16 cellular contexts compared by ENCODE assay signal in the genomic region with DNA sequence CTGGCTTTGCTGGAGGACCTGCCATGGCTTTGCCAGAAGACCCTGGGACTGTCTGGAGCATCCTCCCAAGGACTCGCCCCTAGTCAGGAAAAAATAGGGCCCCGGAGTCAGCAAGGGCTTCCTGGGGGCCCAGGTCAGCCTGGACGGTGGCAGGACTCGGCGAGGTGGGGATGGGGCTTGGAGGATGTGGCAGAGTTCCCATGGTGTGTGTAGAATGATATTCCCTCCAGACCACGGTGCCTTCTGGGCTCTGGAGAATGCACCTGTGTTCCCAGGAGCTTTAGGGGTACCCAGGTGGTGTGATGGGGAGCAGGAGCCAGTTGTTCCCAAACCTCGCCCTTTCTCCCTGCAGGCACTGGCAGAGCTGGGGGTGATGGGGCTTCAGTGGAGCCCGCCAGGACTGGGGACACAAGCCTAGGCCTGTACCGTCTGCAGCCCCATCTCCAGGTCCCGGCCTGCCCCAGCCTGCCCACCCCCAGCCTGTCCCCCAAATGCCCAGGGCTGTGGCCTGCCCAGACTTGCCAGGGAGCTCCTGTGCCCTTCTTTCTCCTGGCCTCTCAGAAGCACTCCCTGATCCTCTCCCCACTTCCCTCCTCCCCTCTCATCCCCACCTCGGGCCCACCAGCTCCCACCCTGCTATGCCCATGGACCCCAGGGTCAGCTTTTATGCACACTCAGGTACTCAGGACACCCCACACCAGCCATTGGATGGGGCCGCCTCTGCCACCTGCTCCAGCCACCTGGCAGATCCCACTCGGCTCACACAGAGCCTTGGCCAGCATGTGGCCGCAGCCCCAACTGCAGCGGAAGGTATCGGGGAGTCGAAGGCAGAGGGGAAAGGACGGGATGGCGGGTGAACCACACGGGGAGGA.
DNase-seq lines count a peak whose midpoint lies in the region; ATAC-seq and TF ChIP-seq lines count a peak whose summit lies in the region.
"Had no signal": no experiment of that assay in that cellular context is flagged by ENCODE, and none has a peak within 500 bp of the region (broad histone marks: within the 10 kb centered on the region; RNA-seq: fewer than 3 reads in every experiment).

No MANE protein-coding gene starts in this region.

- TF ChIP-seq CTCF in activated B cell treated with CpG ODN at 0.5 μM for 24 hours (IDR thresholded peaks at IDR 0.05): no peak

- no peaks in the 10 kb centered on the region for H3K27me3 ChIP-seq in right cardiac atrium (ENCODE audit: control insufficient read depth, insufficient read depth)

- H3K4me1 ChIP-seq in right cardiac atrium (ENCODE audit: control insufficient read depth, insufficient read depth, low read length): peaks cover 7% of the 10 kb centered on the region

- DNase-seq in activated CD4-positive, alpha-beta T cell treated with anti-CD3 and anti-CD28 coated beads for 36 hours: peak; percentile 2
- DNase-seq in activated CD4-positive, alpha-beta T cell treated with anti-CD3 and anti-CD28 coated beads for 1 hour: no peak
- DNase-seq in activated B cell treated with CpG ODN at 0.5 μM for 24 hours (peak; percentile 9), right cardiac atrium (peak; percentile 13 to 37 (median 36)), sciatic nerve (ENCODE audit: low spot score) (peak; percentile 57), DMS114 treated with DMSO at 0.1 percent for 48 hours (lab: John Stamatoyannopoulos, UW; ENCODE audit: unreplicated experiment) (no peak)
- DNase-seq: effector CD8-positive, alpha-beta T cell; foreskin melanocyte; IMR-90; NCI-H1417 had no signal

- 93% methylated on average over 20 of the region's 20 CpGs for WGBS in right cardiac atrium

- H3K27me3 Mint-ChIP-seq in activated CD4-positive, alpha-beta T cell treated with anti-CD3 and anti-CD28 coated beads for 36 hours: no peaks in the 10 kb centered on the region
- H3K27me3 Mint-ChIP-seq in activated B cell treated with CpG ODN at 0.5 μM for 24 hours: no peaks in the 10 kb centered on the region
- H3K27me3 Mint-ChIP-seq: activated CD8-positive, alpha-beta memory T cell treated with anti-CD3 and anti-CD28 coated beads, Interleukin-2, amount 10 ng/mL, durations not matched to agents 7 days and 5 days; naive thymus-derived CD8-positive, alpha-beta T cell had no signal

- CTCF ChIA-PET in activated CD4-positive, alpha-beta T cell treated with anti-CD3 and anti-CD28 coated beads for 36 hours (lab: Charles Lee): interaction anchor here (0.7 kb wide), 1 partner anchor 247 kb away, joined by 3 read pairs; no protein-coding TSS in a partner anchor
- CTCF ChIA-PET in activated B cell treated with CpG ODN at 0.5 μM for 24 hours (lab: Charles Lee): no interaction called here

- no peaks in the 10 kb centered on the region for H3K36me3 Mint-ChIP-seq in activated CD4-positive, alpha-beta T cell treated with anti-CD3 and anti-CD28 coated beads for 36 hours (ENCODE audit: low read depth)
- H3K36me3 Mint-ChIP-seq in activated B cell treated with CpG ODN at 0.5 μM for 24 hours (ENCODE audit: low read depth): peaks cover 15% of the 10 kb centered on the region
- H3K36me3 Mint-ChIP-seq: activated CD8-positive, alpha-beta memory T cell treated with anti-CD3 and anti-CD28 coated beads, Interleukin-2, amount 10 ng/mL, durations not matched to agents 7 days and 5 days had no signal

- H3K4me3 Mint-ChIP-seq in activated CD4-positive, alpha-beta T cell treated with anti-CD3 and anti-CD28 coated beads for 36 hours: no peak overlapping the region
- no peak overlapping the region for H3K4me3 Mint-ChIP-seq in activated B cell treated with CpG ODN at 0.5 μM for 24 hours
- H3K4me3 Mint-ChIP-seq: activated CD8-positive, alpha-beta memory T cell treated with anti-CD3 and anti-CD28 coated beads, Interleukin-2, amount 10 ng/mL, durations not matched to agents 7 days and 5 days; naive thymus-derived CD8-positive, alpha-beta T cell had no signal

- H3K4me1 Mint-ChIP-seq in activated CD4-positive, alpha-beta T cell treated with anti-CD3 and anti-CD28 coated beads for 36 hours: peaks cover 4% of the 10 kb centered on the region
- no peaks in the 10 kb centered on the region for H3K4me1 Mint-ChIP-seq in activated B cell treated with CpG ODN at 0.5 μM for 24 hours
- H3K4me1 Mint-ChIP-seq: activated CD8-positive, alpha-beta memory T cell treated with anti-CD3 and anti-CD28 coated beads, Interleukin-2, amount 10 ng/mL, durations not matched to agents 7 days and 5 days had no signal

- H3K4me3 ChIP-seq in right cardiac atrium (ENCODE audit: low read length): no peak overlapping the region
- H3K4me3 ChIP-seq: smooth muscle cell had no signal

- intact Hi-C loops in activated CD4-positive, alpha-beta T cell treated with anti-CD3 and anti-CD28 coated beads for 36 hours (cut with DNase I, micrococcal nuclease): no loop called here
- intact Hi-C loops in activated B cell treated with CpG ODN at 0.5 μM for 24 hours (cut with micrococcal nuclease) (no loop called here), right cardiac atrium (cut with DNase I) (no loop called here), sciatic nerve (cut with DNase I) (no loop called here)

- no peaks in the 10 kb centered on the region for H3K9me3 Mint-ChIP-seq in activated CD4-positive, alpha-beta T cell treated with anti-CD3 and anti-CD28 coated beads for 36 hours (ENCODE audit: low read depth)
- H3K9me3 Mint-ChIP-seq in activated B cell treated with CpG ODN at 0.5 μM for 24 hours: no peaks in the 10 kb centered on the region
- H3K9me3 Mint-ChIP-seq: CD8-positive, alpha-beta memory T cell; naive thymus-derived CD8-positive, alpha-beta T cell had no signal

- no peak for ATAC-seq in activated CD4-positive, alpha-beta T cell treated with anti-CD3 and anti-CD28 coated beads for 36 hours
- ATAC-seq in activated B cell treated with CpG ODN at 0.5 μM for 24 hours (ENCODE audit: low read depth) (no peak), right cardiac atrium (no peak), sciatic nerve (no peak), GM21367 (IDR thresholded peaks at IDR 0.05; ENCODE audit: unreplicated experiment) (no peak), HG03432 (IDR thresholded peaks at IDR 0.05; ENCODE audit: unreplicated experiment) (no peak)
- ATAC-seq: activated CD8-positive, alpha-beta memory T cell treated with anti-CD3 and anti-CD28 coated beads, Interleukin-2, amount 10 ng/mL, durations not matched to agents 7 days and 5 days; naive thymus-derived CD8-positive, alpha-beta T cell had no signal

- H3K27ac ChIP-seq in right cardiac atrium (ENCODE audit: low read length): no peak overlapping the region

- H3K27ac Mint-ChIP-seq in activated CD4-positive, alpha-beta T cell treated with anti-CD3 and anti-CD28 coated beads for 36 hours: no peak overlapping the region
- H3K27ac Mint-ChIP-seq in activated B cell treated with CpG ODN at 0.5 μM for 24 hours: no peak overlapping the region
- H3K27ac Mint-ChIP-seq: activated CD8-positive, alpha-beta memory T cell treated with anti-CD3 and anti-CD28 coated beads, Interleukin-2, amount 10 ng/mL, durations not matched to agents 7 days and 5 days; CD8-positive, alpha-beta memory T cell; naive thymus-derived CD8-positive, alpha-beta T cell had no signal

- no peaks in the 10 kb centered on the region for H3K9me3 ChIP-seq in right cardiac atrium (ENCODE audit: control insufficient read depth, low read length)

- POLR2A ChIA-PET in activated CD4-positive, alpha-beta T cell treated with anti-CD3 and anti-CD28 coated beads for 36 hours (lab: Charles Lee): no interaction called here
- POLR2A ChIA-PET in activated B cell treated with CpG ODN at 0.5 μM for 24 hours (lab: Charles Lee): no interaction called here

Comparison
In these comparisons a context has a peak if more than half of its experiments do, and no peak if none do; other contexts are left out.
1. DNase-seq: peak in activated CD4-positive, alpha-beta T cell treated with anti-CD3 and anti-CD28 coated beads for 36 hours (single experiment), activated B cell treated with CpG ODN at 0.5 μM for 24 hours (single experiment), right cardiac atrium (3 of 3) and sciatic nerve (single experiment); none in activated CD4-positive, alpha-beta T cell treated with anti-CD3 and anti-CD28 coated beads for 1 hour (single experiment) and DMS114 treated with DMSO at 0.1 percent for 48 hours (single experiment).